ENCODE assay signal across 13 cellular contexts in genomic region chr17:19291646-19292376, GRCh38.
"Had no signal": no experiment of that assay in that cellular context is flagged by ENCODE, and none has a peak within 500 bp of the region (broad histone marks: within the 10 kb centered on the region; RNA-seq: fewer than 3 reads in every experiment).

No MANE protein-coding gene starts in this region.

- H3K27me3 Mint-ChIP-seq: memory B cell had no signal

- H3K36me3 ChIP-seq: pancreas, thoracic aorta, uterus had no signal

- ATAC-seq: body of pancreas; heart left ventricle; stimulated activated naive B cell treated with anti-CD40 and anti-IgM and Interleukin-4, amounts not matched to agents 10 μg/mL and 1 μg/mL and 100 μg/mL, for 72 hours had no signal

- H3K9me3 ChIP-seq: body of pancreas, heart left ventricle, pancreas, thoracic aorta, uterus had no signal

- H3K9me3 Mint-ChIP-seq: activated naive CD4-positive, alpha-beta T cell treated with anti-CD3 and anti-CD28 coated beads, Interleukin-2, amount 50 U/mL, for 24 hours; memory B cell; neural crest cell; stimulated activated naive B cell treated with anti-CD40 and anti-IgM and Interleukin-4, amounts not matched to agents 10 μg/mL and 1 μg/mL and 100 μg/mL, for 72 hours had no signal

- H3K36me3 Mint-ChIP-seq: activated naive CD4-positive, alpha-beta T cell treated with anti-CD3 and anti-CD28 coated beads, Interleukin-2, amount 50 U/mL, for 24 hours had no signal

- H3K4me1 ChIP-seq: body of pancreas, pancreas had no signal

- H3K27me3 ChIP-seq: body of pancreas, heart left ventricle, pancreas, uterus had no signal

- H3K4me3 ChIP-seq: body of pancreas, heart left ventricle, pancreas, thoracic aorta, uterus had no signal

- H3K4me3 Mint-ChIP-seq: activated naive CD4-positive, alpha-beta T cell treated with anti-CD3 and anti-CD28 coated beads, Interleukin-2, amount 50 U/mL, for 24 hours; memory B cell; neural crest cell; stimulated activated naive B cell treated with anti-CD40 and anti-IgM and Interleukin-4, amounts not matched to agents 10 μg/mL and 1 μg/mL and 100 μg/mL, for 72 hours had no signal

- DNase-seq: activated CD4-positive, alpha-beta T cell treated with anti-CD3 and anti-CD28 coated beads, Interleukin-2, amount 50 U/mL, for 4 hours; activated CD4-positive, CD25-positive, alpha-beta regulatory T cell treated with anti-CD3 and anti-CD28 coated beads, Interleukin-2, amount 50 U/mL, for 72 hours; activated T-cell treated with anti-CD3 and anti-CD28 coated beads, Interleukin-2, amount 50 U/mL, for 1 hour; body of pancreas; heart left ventricle; pancreas; small intestine; stimulated activated naive B cell treated with anti-CD40 and anti-IgM and Interleukin-4, amounts not matched to agents 10 μg/mL and 1 μg/mL and 100 μg/mL, for 72 hours; uterus had no signal

- H3K27ac Mint-ChIP-seq: activated naive CD4-positive, alpha-beta T cell treated with anti-CD3 and anti-CD28 coated beads, Interleukin-2, amount 50 U/mL, for 24 hours; memory B cell; stimulated activated naive B cell treated with anti-CD40 and anti-IgM and Interleukin-4, amounts not matched to agents 10 μg/mL and 1 μg/mL and 100 μg/mL, for 72 hours had no signal

- H3K27ac ChIP-seq: body of pancreas, heart left ventricle, pancreas, thoracic aorta had no signal

- H3K4me1 Mint-ChIP-seq: activated naive CD4-positive, alpha-beta T cell treated with anti-CD3 and anti-CD28 coated beads, Interleukin-2, amount 50 U/mL, for 24 hours had no signal
